In genomic region chr16:29745126-29745852, GRCh38 we compare ENCODE assay signal across 10 cellular contexts. TPM values are rescaled to one million over a fixed set of nuclear protein-coding genes. Genes with fewer than 3 reads are reported as not detected.
DNase-seq lines count a peak whose midpoint lies in the region; ATAC-seq and TF ChIP-seq lines count a peak whose summit lies in the region.
"Had no signal": no experiment of that assay in that cellular context is flagged by ENCODE, and none has a peak within 500 bp of the region (broad histone marks: within the 10 kb centered on the region; RNA-seq: fewer than 3 reads in every experiment).

No MANE protein-coding gene starts in this region.

- H3K4me2 ChIP-seq in MM.1S (ENCODE audit: low read depth, low read length), result peak overlapping the region; percentile 76

- H3K27ac ChIP-seq in MM.1S (ENCODE audit: low read length), result peak overlapping the region; percentile 55; the same call in 1 of the 2 replicates
- H3K27ac ChIP-seq in caudate nucleus (ENCODE audit: low read depth, low read length), result no peak overlapping the region

- DNase-seq in Ammon's horn (ENCODE audit: low spot score), result peak; percentile 6
- DNase-seq in GM20000 (ENCODE audit: low spot score), result peak; percentile 82
- peak; percentile 45 for DNase-seq in MM.1S
- peak; percentile 46 for DNase-seq in activated effector memory CD4-positive, alpha-beta T cell treated with Interleukin-2 at 50 U/mL for 16 hours
- DNase-seq in naive thymus-derived CD8-positive, alpha-beta T cell, result peak in 9 of 10 donors; percentile 28 to 86 (median 69)
- no peak for DNase-seq in amygdala (lab: John Stamatoyannopoulos, UW)
- DNase-seq in NCI-H510A treated with DMSO at 0.1 percent for 48 hours (lab: John Stamatoyannopoulos, UW), result no peak
- no peak for DNase-seq in caudate nucleus (lab: John Stamatoyannopoulos, UW)

- H3K27ac Mint-ChIP-seq in naive thymus-derived CD8-positive, alpha-beta T cell, result peak overlapping the region; percentile 82 to 100 (median 100)

- H3K27me3 Mint-ChIP-seq in naive thymus-derived CD8-positive, alpha-beta T cell, result peaks cover 0 to 4% (median 0%) of the 10 kb centered on the region in 5 donors

- no peaks in the 10 kb centered on the region for H3K27me3 ChIP-seq in MM.1S (replicated peaks; ENCODE audit: insufficient read depth, low read length)

- no peaks in the 10 kb centered on the region for H4K20me1 ChIP-seq in MM.1S (ENCODE audit: insufficient read depth, low read length)

- peaks cover 40 to 82% (median 74%) of the 10 kb centered on the region in 4 donors for H3K4me1 Mint-ChIP-seq in naive thymus-derived CD8-positive, alpha-beta T cell

- no peak for TF ChIP-seq CTCF in GM20000 (IDR thresholded peaks at IDR 0.05; ENCODE audit: extremely low read depth, missing control alignments)
- TF ChIP-seq CTCF in MM.1S (IDR thresholded peaks at IDR 0.05; ENCODE audit: low read length), result no peak

- H3K9ac ChIP-seq in MM.1S (ENCODE audit: low read length), result peak overlapping the region; percentile 95

- peaks cover 4 to 47% (median 40%) of the 10 kb centered on the region in 3 donors for H3K36me3 Mint-ChIP-seq in naive thymus-derived CD8-positive, alpha-beta T cell

- 0 out of 2 replicates have a peak, but pooled peaks cover 5% of the 10 kb centered on the region for H3F3A ChIP-seq in MM.1S (ENCODE audit: insufficient read depth, low read length)

- POLR2A ChIA-PET in naive thymus-derived CD8-positive, alpha-beta T cell (lab: Charles Lee), result interaction anchor here (0.5 to 10.1 kb wide), 17 partner anchors 8 to 351 kb away, joined by 3 to 223 read pairs (median 7); partner anchors contain the start of genes KIF22, MAZ, PAGR1 and YPEL3

- peaks cover 0 to 3% (median 0%) of the 10 kb centered on the region in 9 donors for H3K9me3 Mint-ChIP-seq in naive thymus-derived CD8-positive, alpha-beta T cell

- H3K4me3 ChIP-seq in MM.1S (ENCODE audit: low read length), result peak overlapping the region; percentile 79
- H3K4me3 ChIP-seq: lung had no signal

- peak overlapping the region; percentile 96 to 100 (median 99) for H3K4me3 Mint-ChIP-seq in naive thymus-derived CD8-positive, alpha-beta T cell

- H3K9me2 ChIP-seq in MM.1S (replicated peaks; ENCODE audit: insufficient read depth, low read length), result no peaks in the 10 kb centered on the region

- peaks cover 23% of the 10 kb centered on the region for H3K4me1 ChIP-seq in MM.1S (ENCODE audit: low read length)

- no peaks in the 10 kb centered on the region for H3K9me3 ChIP-seq in MM.1S (replicated peaks; ENCODE audit: insufficient read depth, low read length)

- H3K36me3 ChIP-seq in MM.1S (replicated peaks; ENCODE audit: insufficient read depth, low read length), result no peaks in the 10 kb centered on the region

- peak; percentile 48 to 53 for ATAC-seq in naive thymus-derived CD8-positive, alpha-beta T cell

- H2AFZ ChIP-seq in MM.1S (ENCODE audit: low read length), result 0 out of 2 replicates have a peak overlapping the region, but pooled peaks have one; percentile 5

- H3K79me2 ChIP-seq in MM.1S (ENCODE audit: low read length), result peaks cover 20% of the 10 kb centered on the region

RNA-seq across cellular contexts. Expression of gene C16orf54, which starts 0.5 kb away (rescaled TPM):
- total RNA-seq in naive thymus-derived CD8-positive, alpha-beta T cell, result 100 to 1,000 TPM; 108 to 110 TPM
- 10 to 100 TPM; 20.7 to 32.7 (median 29.2) TPM for polyA plus RNA-seq in naive thymus-derived CD8-positive, alpha-beta T cell

RNA-seq across cellular contexts. Expression of gene ZG16, which starts 32.8 kb away (rescaled TPM):
- not detected for total RNA-seq in naive thymus-derived CD8-positive, alpha-beta T cell
- not detected for polyA plus RNA-seq in naive thymus-derived CD8-positive, alpha-beta T cell
- total RNA-seq: T-helper 2 cell treated with Interferon-gamma antibody and Interleukin-4, amounts not matched to agents 100 ng/mL and 5 ng/mL, for 36 hours had no signal

RNA-seq across cellular contexts. Expression of gene KIF22, which starts 45.3 kb away (rescaled TPM):
- 10 to 100 TPM; 79.6 to 84.6 TPM for total RNA-seq in naive thymus-derived CD8-positive, alpha-beta T cell
- 10 to 100 TPM; 36.9 to 45.4 (median 39.6) TPM for polyA plus RNA-seq in naive thymus-derived CD8-positive, alpha-beta T cell

Comparison
In these comparisons a context has a peak if more than half of its experiments do, and no peak if none do; other contexts are left out.
1. DNase-seq: peak in Ammon's horn (single experiment), GM20000 (single experiment), MM.1S (single experiment), activated effector memory CD4-positive, alpha-beta T cell treated with Interleukin-2 at 50 U/mL for 16 hours (single experiment) and naive thymus-derived CD8-positive, alpha-beta T cell (9 of 10); none in amygdala (0 of 56), NCI-H510A treated with DMSO at 0.1 percent for 48 hours (single experiment) and caudate nucleus (0 of 61).